1 cellular context compared by ENCODE assay signal in the genomic region with DNA sequence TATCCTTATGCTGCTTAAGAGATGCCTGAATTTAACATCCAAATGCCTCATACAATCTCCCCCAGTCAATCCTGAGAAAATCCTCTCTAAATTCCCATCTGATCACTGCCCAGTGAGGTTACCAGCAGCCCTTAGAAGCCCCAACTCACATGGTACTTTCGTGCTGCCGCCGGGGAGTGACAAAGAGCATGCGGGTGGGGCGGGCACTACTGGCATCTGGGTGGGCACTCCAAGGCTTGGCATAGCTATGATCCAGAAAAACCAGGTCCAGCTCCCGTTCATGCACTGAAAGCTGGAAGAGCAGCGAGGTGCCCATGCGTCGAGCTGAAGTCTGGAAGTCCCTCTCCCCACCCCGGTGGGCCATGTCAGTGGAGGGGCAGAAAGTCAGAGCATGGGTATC.
TF ChIP-seq lines count a peak whose summit lies in the region.

No MANE protein-coding gene starts in this region.

TF ChIP-seq in HCT116, 20 proteins besides CTCF, POLR2A, EP300 and RAD21 (continued from another document):
- TF ChIP-seq, protein P1, sequence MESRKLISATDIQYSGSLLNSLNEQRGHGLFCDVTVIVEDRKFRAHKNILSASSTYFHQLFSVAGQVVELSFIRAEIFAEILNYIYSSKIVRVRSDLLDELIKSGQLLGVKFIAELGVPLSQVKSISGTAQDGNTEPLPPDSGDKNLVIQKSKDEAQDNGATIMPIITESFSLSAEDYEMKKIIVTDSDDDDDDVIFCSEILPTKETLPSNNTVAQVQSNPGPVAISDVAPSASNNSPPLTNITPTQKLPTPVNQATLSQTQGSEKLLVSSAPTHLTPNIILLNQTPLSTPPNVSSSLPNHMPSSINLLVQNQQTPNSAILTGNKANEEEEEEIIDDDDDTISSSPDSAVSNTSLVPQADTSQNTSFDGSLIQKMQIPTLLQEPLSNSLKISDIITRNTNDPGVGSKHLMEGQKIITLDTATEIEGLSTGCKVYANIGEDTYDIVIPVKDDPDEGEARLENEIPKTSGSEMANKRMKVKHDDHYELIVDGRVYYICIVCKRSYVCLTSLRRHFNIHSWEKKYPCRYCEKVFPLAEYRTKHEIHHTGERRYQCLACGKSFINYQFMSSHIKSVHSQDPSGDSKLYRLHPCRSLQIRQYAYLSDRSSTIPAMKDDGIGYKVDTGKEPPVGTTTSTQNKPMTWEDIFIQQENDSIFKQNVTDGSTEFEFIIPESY (IDR thresholded peaks at IDR 0.05; ENCODE audit: extremely low read depth, insufficient replicate concordance, low read length), result no peak
